In the genomic region with DNA sequence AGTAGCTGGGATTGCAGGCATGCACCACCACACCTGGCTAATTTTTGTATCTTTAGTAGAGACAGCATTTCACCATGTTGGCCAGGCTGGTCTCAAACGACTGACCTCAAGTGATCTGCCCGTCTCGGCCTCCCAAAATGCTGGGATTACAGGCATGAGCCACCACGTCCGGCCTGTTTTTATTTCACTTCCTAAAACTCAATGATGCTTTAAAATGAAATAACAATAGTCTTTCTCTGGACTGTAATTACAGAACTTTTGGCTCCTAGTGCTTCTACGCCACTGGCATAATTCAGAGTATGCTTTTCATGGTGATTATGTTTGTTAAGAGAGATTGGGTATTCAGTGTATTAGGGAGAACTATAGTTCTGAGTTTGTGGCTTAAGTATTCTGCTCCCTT, we compare ENCODE assay signal across 6 cellular contexts. TPM values are rescaled to one million over a fixed set of nuclear protein-coding genes. Genes with fewer than 3 reads are reported as not detected.
DNase-seq lines count a peak whose midpoint lies in the region; TF ChIP-seq lines count a peak whose summit lies in the region.
"Not testable (repeated sequence)": the region's sequence is repeated elsewhere in the genome, so short reads cannot be mapped to it uniquely, and the experiment has no call there.

No MANE protein-coding gene starts in this region.

- not testable (repeated sequence) for TF ChIP-seq POLR2A in thyroid gland (IDR thresholded peaks at IDR 0.05)

- H4K20me1 ChIP-seq in DOHH2 (ENCODE audit: control insufficient read depth, insufficient read depth, low read depth, low read length); OCI-LY3 (ENCODE audit: insufficient read depth, low read length): not testable (repeated sequence)

- H3K36me3 ChIP-seq in DOHH2 (ENCODE audit: control insufficient read depth, low read length) (peaks cover 40% of the 10 kb centered on the region), OCI-LY3 (replicated peaks; ENCODE audit: low read depth, low read length) (peaks cover 11% of the 10 kb centered on the region)
- H3K36me3 ChIP-seq in thyroid gland, result not testable (repeated sequence)

- H3K9ac ChIP-seq in OCI-LY3 (ENCODE audit: low read length), result not testable (repeated sequence)

- H3K4me1 ChIP-seq in DOHH2 (ENCODE audit: control insufficient read depth, low read length) (peaks cover 35% of the 10 kb centered on the region), OCI-LY3 (ENCODE audit: low read length) (peaks cover 27% of the 10 kb centered on the region), thyroid gland (peaks cover 16 to 25% of the 10 kb centered on the region in 2 donors)

- H3K4me2 ChIP-seq in DOHH2 (ENCODE audit: low read length) (peak overlapping the region; percentile 32), OCI-LY3 (ENCODE audit: low read length) (peak overlapping the region; percentile 26; the same call in 1 of the 2 replicates)

- not testable (repeated sequence) for H2AFZ ChIP-seq in OCI-LY3 (ENCODE audit: low read depth, low read length)

- H3K9me3 Mint-ChIP-seq in IgD-negative memory B cell, result not testable (repeated sequence)

- intact Hi-C loops in thyroid gland (cut with DNase I), result not testable (repeated sequence)

- H3K27ac Mint-ChIP-seq in IgD-negative memory B cell, result peak overlapping the region in 2 of 3 donors; percentile 43 to 53

- peaks cover 19% of the 10 kb centered on the region for H3F3A ChIP-seq in DOHH2 (ENCODE audit: control insufficient read depth, insufficient read depth)

- not testable (repeated sequence) for TF ChIP-seq CTCF in DOHH2 (IDR thresholded peaks at IDR 0.05; ENCODE audit: low read depth, low read length, poor library complexity, severe bottlenecking); OCI-LY3 (IDR thresholded peaks at IDR 0.05; ENCODE audit: low read depth, low read length); VCaP (conservative IDR thresholded peaks at IDR 0.05); thyroid gland (IDR thresholded peaks at IDR 0.05)

- H3K79me2 ChIP-seq in DOHH2 (ENCODE audit: control insufficient read depth, low read length), result peaks cover 34% of the 10 kb centered on the region
- H3K79me2 ChIP-seq in OCI-LY3 (ENCODE audit: low read length), result peaks cover 18% of the 10 kb centered on the region

- not testable (repeated sequence) for H3K36me3 Mint-ChIP-seq in IgD-negative memory B cell

- not testable (repeated sequence) for H3K27ac ChIP-seq in DOHH2 (ENCODE audit: low read depth, low read length); OCI-LY3 (ENCODE audit: low read length)
- H3K27ac ChIP-seq in VCaP (peak overlapping the region; percentile 84), thyroid gland (peak overlapping the region; percentile 72 to 77 (median 76))

- H3K9me3 ChIP-seq in DOHH2 (ENCODE audit: control insufficient read depth, insufficient read depth, low read length); OCI-LY3 (ENCODE audit: insufficient read depth, low read length); thyroid gland: not testable (repeated sequence)

- peak; percentile 74 for DNase-seq in MV-4-11 (lab: John Stamatoyannopoulos, UW)
- DNase-seq in thyroid gland, result peak; percentile 42 to 53

- H3K4me3 Mint-ChIP-seq in IgD-negative memory B cell, result peak overlapping the region in 3 of 4 donors; percentile 31 to 60 (median 51)

- H3K27me3 ChIP-seq in DOHH2 (ENCODE audit: control insufficient read depth, low read length); OCI-LY3 (ENCODE audit: low read depth, low read length); thyroid gland: not testable (repeated sequence)

- not testable (repeated sequence) for H3K27me3 Mint-ChIP-seq in IgD-negative memory B cell

- H3K4me1 Mint-ChIP-seq in IgD-negative memory B cell, result peaks cover 16 to 33% (median 24%) of the 10 kb centered on the region in 3 donors

- 38 to 55% methylated on average over 6 of the region's 6 CpGs for WGBS in thyroid gland, 2 donors

- not testable (repeated sequence) for H3K9me2 ChIP-seq in DOHH2 (replicated peaks; ENCODE audit: control insufficient read depth, low read length)

- not testable (repeated sequence) for H3K4me3 ChIP-seq in DOHH2 (ENCODE audit: low read length); OCI-LY3 (ENCODE audit: low read length); thyroid gland (replicated peaks in 1 of 3)

RNA-seq across cellular contexts. Expression of gene DUT, which starts 5.0 kb away (rescaled TPM):
- 147 TPM for polyA plus RNA-seq in IgD-negative memory B cell
- total RNA-seq in thyroid gland, result 100 to 1,000 TPM in 3 of 4 donors, 10 to 100 TPM in 1; 77.6 to 194 (median 138) TPM
